ENCODE assay signal across 8 cellular contexts in genomic region chr5:14143843-14144585, GRCh38. TPM values are rescaled to one million over a fixed set of nuclear protein-coding genes. Genes with fewer than 3 reads are reported as not detected.
DNase-seq lines count a peak whose midpoint lies in the region; ATAC-seq and TF ChIP-seq lines count a peak whose summit lies in the region.

No MANE protein-coding gene starts in this region.

- H3K36me3 ChIP-seq in Karpas-422 (ENCODE audit: insufficient read depth, low read length): no peaks in the 10 kb centered on the region

- no peaks in the 10 kb centered on the region for H3K9me3 ChIP-seq in Karpas-422 (ENCODE audit: low read length)

- no peak overlapping the region for H3K27ac ChIP-seq in Karpas-422 (ENCODE audit: low read length)

- H3K27me3 ChIP-seq in Karpas-422 (ENCODE audit: low read length): no peaks in the 10 kb centered on the region

- no peak overlapping the region for H3K9ac ChIP-seq in Karpas-422 (ENCODE audit: low read length)

- DNase-seq in GM12864 (ENCODE audit: low read depth): no peak
- DNase-seq in Karpas-422: peak; percentile 36
- DNase-seq in activated T-cell treated with anti-CD3 and anti-CD28 coated beads, Interleukin-2, amount 50 U/mL, for 48 hours: peak; percentile 49 to 57
- DNase-seq in fibroblast of villous mesenchyme (ENCODE audit: low read depth): no peak
- no peak for DNase-seq in omental fat pad (ENCODE audit: low spot score)
- no peak for DNase-seq in SK-N-DZ (ENCODE audit: low spot score)
- DNase-seq in SIG-M5 (lab: John Stamatoyannopoulos, UW): no peak

- H3K79me2 ChIP-seq in Karpas-422 (ENCODE audit: low read length): no peaks in the 10 kb centered on the region

- peak overlapping the region; percentile 44 for H3K4me2 ChIP-seq in Karpas-422 (ENCODE audit: low read depth, low read length, poor library complexity, severe bottlenecking)

- H2AFZ ChIP-seq in Karpas-422 (ENCODE audit: low read length): no peak overlapping the region

- no peak for TF ChIP-seq CTCF in GM12864 (IDR thresholded peaks at IDR 0.05; ENCODE audit: low read depth, low read length, missing control alignments)
- no peak for TF ChIP-seq CTCF in fibroblast of villous mesenchyme (IDR thresholded peaks at IDR 0.05; ENCODE audit: insufficient read depth, low read depth, low read length)
- no peak for TF ChIP-seq CTCF in omental fat pad (IDR thresholded peaks at IDR 0.05)

- H3K4me1 ChIP-seq in Karpas-422 (ENCODE audit: low read length): peaks cover 10% of the 10 kb centered on the region

- no peaks in the 10 kb centered on the region for H3K9me2 ChIP-seq in Karpas-422 (replicated peaks; ENCODE audit: insufficient read depth, low read length)

- H3K4me3 ChIP-seq in GM12864 (ENCODE audit: low read depth, low read length) (peak overlapping the region; percentile 98), Karpas-422 (ENCODE audit: low read length) (peak overlapping the region; percentile 19; the same call in 1 of the 2 replicates), fibroblast of villous mesenchyme (ENCODE audit: low read depth, low read length) (peak overlapping the region; percentile 97)

- peak; percentile 0 for ATAC-seq in GM21786 (IDR thresholded peaks at IDR 0.05; ENCODE audit: unreplicated experiment)
- peak; percentile 8 for ATAC-seq in omental fat pad (ENCODE audit: low FRiP score)

- no peaks in the 10 kb centered on the region for H4K20me1 ChIP-seq in Karpas-422 (ENCODE audit: insufficient read depth, low read depth, low read length)

RNA-seq across cellular contexts. Expression of gene TRIO, which starts 0.9 kb away (rescaled TPM):
- 0.04 and 0.25 TPM in 2 replicates for total RNA-seq in Karpas-422 (2014; rRNA removed; shearing (Covaris generic); ENCODE audit: low replicate concordance)
- 366 and 410 TPM in 2 replicates for total RNA-seq in fibroblast of villous mesenchyme
- total RNA-seq in omental fat pad: 100 to 1,000 TPM; 125 to 370 (median 193) TPM
- 28.7 and 32.3 TPM in 2 replicates for polyA plus RNA-seq in SK-N-DZ (2014; cell fraction: cytosol; rRNA removed)
- polyA plus RNA-seq in SK-N-DZ (2014; cell fraction: nucleus; rRNA removed): 56.3 and 115 TPM in 2 replicates

Comparison
In these comparisons a context has a peak if more than half of its experiments do, and no peak if none do; other contexts are left out.
1. DNase-seq: peak in Karpas-422 (single experiment) and activated T-cell treated with anti-CD3 and anti-CD28 coated beads, Interleukin-2, amount 50 U/mL, for 48 hours (2 of 2); none in GM12864 (single experiment), fibroblast of villous mesenchyme (single experiment), omental fat pad (single experiment), SK-N-DZ (single experiment) and SIG-M5 (single experiment).
2. H3K4me3 ChIP-seq: peak in every context shown above with its lines; median percentile 98 in GM12864; 97 in fibroblast of villous mesenchyme; 19 in Karpas-422.
3. RNA of gene TRIO, which starts 0.9 kb away (total RNA-seq): 366 to 410 TPM in fibroblast of villous mesenchyme and 125 to 370 TPM in omental fat pad; 0.04 to 0.25 TPM in Karpas-422; every median in the first group is over 100 times any median in the second.